In the genomic region with DNA sequence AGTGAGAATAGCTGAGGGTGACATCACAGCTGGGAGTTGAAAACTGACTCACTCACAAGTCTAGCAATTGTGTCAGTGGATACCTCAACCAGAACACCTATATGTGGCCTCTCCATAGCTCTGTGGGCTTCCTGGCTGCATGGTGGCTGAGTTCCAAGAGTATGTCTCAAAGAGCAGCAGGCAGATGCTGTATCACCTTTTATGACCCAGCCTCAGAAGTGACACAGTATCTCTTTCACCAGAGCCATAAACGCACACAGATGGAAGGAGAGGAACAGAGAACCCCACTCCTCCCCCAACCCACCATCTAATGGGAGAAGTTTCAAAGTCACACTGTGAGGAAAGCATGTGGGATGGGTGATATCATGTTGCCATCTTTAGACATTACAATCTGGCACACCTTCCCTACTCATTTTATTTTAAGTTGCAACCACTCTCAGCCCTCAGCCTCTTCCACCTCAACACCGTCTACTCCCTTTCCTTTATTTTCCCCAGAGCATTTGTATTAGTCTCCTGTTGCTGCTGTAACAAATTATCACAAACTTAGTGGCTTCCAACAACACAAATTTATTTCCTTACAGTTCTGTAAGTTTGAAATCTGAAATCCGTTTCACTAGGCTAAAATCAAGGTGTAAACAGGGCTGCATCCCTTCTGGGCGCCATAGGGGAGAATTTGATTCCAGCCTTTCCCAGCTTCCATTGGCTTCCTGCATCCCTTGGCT, we compare ENCODE assay signal across 20 cellular contexts.
DNase-seq lines count a peak whose midpoint lies in the region; ATAC-seq and TF ChIP-seq lines count a peak whose summit lies in the region.
"Had no signal": no experiment of that assay in that cellular context is flagged by ENCODE, and none has a peak within 500 bp of the region (broad histone marks: within the 10 kb centered on the region; RNA-seq: fewer than 3 reads in every experiment).

No MANE protein-coding gene starts in this region.

- no peak for TF ChIP-seq CTCF in brain microvascular endothelial cell (IDR thresholded peaks at IDR 0.05; ENCODE audit: low read depth, low read length, missing control alignments)

- no peak for ATAC-seq in HG03521 (IDR thresholded peaks at IDR 0.05; ENCODE audit: unreplicated experiment)
- ATAC-seq: CD8-positive, alpha-beta T cell; effector memory CD8-positive, alpha-beta T cell; Right ventricle myocardium inferior; stimulated activated memory B cell treated with anti-CD40 and anti-IgM and Interleukin-4, amounts not matched to agents 10 μg/mL and 1 μg/mL and 100 μg/mL, for 72 hours had no signal

- peak; percentile 6 for DNase-seq in stimulated activated CD4-positive, alpha-beta T cell treated with anti-CD3 and anti-CD28 coated beads, Interleukin-1b, Interleukin-23, amount 100 ng/mL, for 48 hours
- no peak for DNase-seq in stimulated activated CD4-positive, alpha-beta T cell treated with anti-CD3 and anti-CD28 coated beads, Interleukin-4, amount 100 ng/mL, for 24 hours
- DNase-seq in brain microvascular endothelial cell = peak; percentile 76
- DNase-seq in left kidney (ENCODE audit: low read depth, low spot score) = peak; percentile 51
- DNase-seq in mucosa of gallbladder (ENCODE audit: low spot score) = no peak
- DNase-seq in NCI-H2227 treated with DMSO at 0.1 percent for 48 hours (lab: John Stamatoyannopoulos, UW) = no peak
- no peak for DNase-seq in NCI-H510A treated with DMSO at 0.1 percent for 48 hours (lab: John Stamatoyannopoulos, UW)
- DNase-seq: activated gamma-delta T cell treated with Interleukin-2 at 50 U/mL for 16 hours; CD8-positive, alpha-beta T cell; effector memory CD8-positive, alpha-beta T cell; H9; mesenchymal stem cell; MV-4-11; NCI-H2081 treated with DMSO at 0.1 percent for 48 hours; T-helper 2 cell; upper lobe of left lung had no signal

- no peak overlapping the region for H3K4me3 ChIP-seq in brain microvascular endothelial cell (ENCODE audit: low read depth, low read length)
- H3K4me3 ChIP-seq: upper lobe of left lung had no signal

- in situ Hi-C loops in brain microvascular endothelial cell (cut with HindIII; ENCODE audit: low pct_ligation_motif_present, low sequenced_read_pairs) = no loop called here

- no peaks in the 10 kb centered on the region for H3K36me3 ChIP-seq in brain microvascular endothelial cell (replicated peaks)
- H3K36me3 ChIP-seq: neutrophil, upper lobe of left lung had no signal

- H3K27me3 ChIP-seq in brain microvascular endothelial cell (replicated peaks) = no peaks in the 10 kb centered on the region
- H3K27me3 ChIP-seq: neutrophil, upper lobe of left lung had no signal

- H3K27ac ChIP-seq in brain microvascular endothelial cell = no peak overlapping the region
- H3K27ac ChIP-seq: neutrophil, upper lobe of left lung had no signal

Comparison
In these comparisons a context has a peak if more than half of its experiments do, and no peak if none do; other contexts are left out.
1. DNase-seq: peak in stimulated activated CD4-positive, alpha-beta T cell treated with anti-CD3 and anti-CD28 coated beads, Interleukin-1b, Interleukin-23, amount 100 ng/mL, for 48 hours (single experiment), brain microvascular endothelial cell (single experiment) and left kidney (single experiment); none in stimulated activated CD4-positive, alpha-beta T cell treated with anti-CD3 and anti-CD28 coated beads, Interleukin-4, amount 100 ng/mL, for 24 hours (single experiment), mucosa of gallbladder (single experiment), NCI-H2227 treated with DMSO at 0.1 percent for 48 hours (single experiment) and NCI-H510A treated with DMSO at 0.1 percent for 48 hours (single experiment).